ENCODE assay signal across 18 cellular contexts in genomic region chr2:28401-28975, GRCh38. TPM values are rescaled to one million over a fixed set of nuclear protein-coding genes. Genes with fewer than 3 reads are reported as not detected.
DNase-seq lines count a peak whose midpoint lies in the region; ATAC-seq, FAIRE-seq and TF ChIP-seq lines count a peak whose summit lies in the region.
"Had no signal": no experiment of that assay in that cellular context is flagged by ENCODE, and none has a peak within 500 bp of the region (broad histone marks: within the 10 kb centered on the region; RNA-seq: fewer than 3 reads in every experiment).

No MANE protein-coding gene starts in this region.

- no peak for FAIRE-seq in D721Med (lab: Jason Lieb, UNC)
- FAIRE-seq: G401.6, GM12878 had no signal

- DNase-seq in activated naive CD8-positive, alpha-beta T cell treated with anti-CD3 and anti-CD28 coated beads, Interleukin-2, amount 10 ng/mL, durations not matched to agents 7 days and 5 days = no peak
- no peak for DNase-seq in activated naive CD8-positive, alpha-beta T cell treated with anti-CD3 and anti-CD28 coated beads, Interleukin-2, amount 50 U/mL, for 24 hours
- no peak for DNase-seq in activated T-helper 1 cell treated with anti-CD3 and anti-CD28 coated beads, Interleukin-12 subunit alpha, Interleukin-12 subunit beta, Interleukin-2, Interleukin-4 antibody, amounts not matched to agents 30 ng/mL and 10 ng/mL and 1 ng/mL, durations not matched to agents 14 hours and 24 hours and 36 hours (ENCODE audit: low spot score)
- DNase-seq in D721Med (ENCODE audit: insufficient read length, low spot score) = no peak
- no peak for DNase-seq in NCI-H2107 treated with DMSO at 0.1 percent for 48 hours (lab: John Stamatoyannopoulos, UW; ENCODE audit: unreplicated experiment)
- no peak for DNase-seq in Right ventricle myocardium inferior (ENCODE audit: missing footprints)
- DNase-seq: ACHN; AML-193; CD4-positive, alpha-beta T cell; DMS79; KBM-7; NCI-H1092; NCI-H2081 treated with DMSO at 0.1 percent for 48 hours; NCI-H524 had no signal

- no peaks in the 10 kb centered on the region for H3K36me3 Mint-ChIP-seq in activated naive CD8-positive, alpha-beta T cell treated with anti-CD3 and anti-CD28 coated beads, Interleukin-2, amount 10 ng/mL, durations not matched to agents 7 days and 5 days
- H3K36me3 Mint-ChIP-seq in activated naive CD8-positive, alpha-beta T cell treated with anti-CD3 and anti-CD28 coated beads, Interleukin-2, amount 50 U/mL, for 24 hours (ENCODE audit: low read depth) = no peaks in the 10 kb centered on the region
- peaks cover 7% of the 10 kb centered on the region for H3K36me3 Mint-ChIP-seq in activated T-helper 1 cell treated with anti-CD3 and anti-CD28 coated beads, Interleukin-12 subunit alpha, Interleukin-12 subunit beta, Interleukin-2, Interleukin-4 antibody, amounts not matched to agents 30 ng/mL and 10 ng/mL and 1 ng/mL, durations not matched to agents 14 hours and 24 hours and 36 hours (ENCODE audit: low read depth)

- H3K4me1 Mint-ChIP-seq in activated naive CD8-positive, alpha-beta T cell treated with anti-CD3 and anti-CD28 coated beads, Interleukin-2, amount 10 ng/mL, durations not matched to agents 7 days and 5 days = peaks cover 26% of the 10 kb centered on the region
- H3K4me1 Mint-ChIP-seq in activated naive CD8-positive, alpha-beta T cell treated with anti-CD3 and anti-CD28 coated beads, Interleukin-2, amount 50 U/mL, for 24 hours = peaks cover 33% of the 10 kb centered on the region
- peaks cover 84% of the 10 kb centered on the region for H3K4me1 Mint-ChIP-seq in activated T-helper 1 cell treated with anti-CD3 and anti-CD28 coated beads, Interleukin-12 subunit alpha, Interleukin-12 subunit beta, Interleukin-2, Interleukin-4 antibody, amounts not matched to agents 30 ng/mL and 10 ng/mL and 1 ng/mL, durations not matched to agents 14 hours and 24 hours and 36 hours (ENCODE audit: low read depth)
- H3K4me1 Mint-ChIP-seq: GM23338 had no signal

- no peaks in the 10 kb centered on the region for H3K27me3 Mint-ChIP-seq in activated naive CD8-positive, alpha-beta T cell treated with anti-CD3 and anti-CD28 coated beads, Interleukin-2, amount 10 ng/mL, durations not matched to agents 7 days and 5 days
- H3K27me3 Mint-ChIP-seq in activated naive CD8-positive, alpha-beta T cell treated with anti-CD3 and anti-CD28 coated beads, Interleukin-2, amount 50 U/mL, for 24 hours = peaks cover 1% of the 10 kb centered on the region
- H3K27me3 Mint-ChIP-seq in activated T-helper 1 cell treated with anti-CD3 and anti-CD28 coated beads, Interleukin-12 subunit alpha, Interleukin-12 subunit beta, Interleukin-2, Interleukin-4 antibody, amounts not matched to agents 30 ng/mL and 10 ng/mL and 1 ng/mL, durations not matched to agents 14 hours and 24 hours and 36 hours (ENCODE audit: insufficient read depth) = no peaks in the 10 kb centered on the region
- H3K27me3 Mint-ChIP-seq: CD4-positive, alpha-beta T cell had no signal

- POLR2A ChIA-PET in activated naive CD8-positive, alpha-beta T cell treated with anti-CD3 and anti-CD28 coated beads, Interleukin-2, amount 10 ng/mL, durations not matched to agents 7 days and 5 days (lab: Charles Lee) = no interaction called here

- peak overlapping the region; percentile 73 for H3K27ac ChIP-seq in KOPT-K1 (ENCODE audit: low read depth, low read length, poor library complexity, severe bottlenecking)

- no peaks in the 10 kb centered on the region for H3K36me3 ChIP-seq in KOPT-K1 (ENCODE audit: insufficient read depth, low read length)

- no peaks in the 10 kb centered on the region for H3K9me3 ChIP-seq in KOPT-K1 (ENCODE audit: insufficient read depth, low read length, poor library complexity, severe bottlenecking)

- H3K27ac Mint-ChIP-seq in activated naive CD8-positive, alpha-beta T cell treated with anti-CD3 and anti-CD28 coated beads, Interleukin-2, amount 10 ng/mL, durations not matched to agents 7 days and 5 days = peak overlapping the region; percentile 63
- H3K27ac Mint-ChIP-seq in activated naive CD8-positive, alpha-beta T cell treated with anti-CD3 and anti-CD28 coated beads, Interleukin-2, amount 50 U/mL, for 24 hours = no peak overlapping the region
- peak overlapping the region; percentile 55 for H3K27ac Mint-ChIP-seq in activated T-helper 1 cell treated with anti-CD3 and anti-CD28 coated beads, Interleukin-12 subunit alpha, Interleukin-12 subunit beta, Interleukin-2, Interleukin-4 antibody, amounts not matched to agents 30 ng/mL and 10 ng/mL and 1 ng/mL, durations not matched to agents 14 hours and 24 hours and 36 hours
- H3K27ac Mint-ChIP-seq: CD4-positive, alpha-beta T cell; GM23338 had no signal

- peak; percentile 30 for ATAC-seq in activated naive CD8-positive, alpha-beta T cell treated with anti-CD3 and anti-CD28 coated beads, Interleukin-2, amount 10 ng/mL, durations not matched to agents 7 days and 5 days (ENCODE audit: low read depth)
- no peak for ATAC-seq in activated naive CD8-positive, alpha-beta T cell treated with anti-CD3 and anti-CD28 coated beads, Interleukin-2, amount 50 U/mL, for 24 hours
- ATAC-seq in Right ventricle myocardium inferior = no peak
- ATAC-seq: GM12878, GM23338 had no signal

- H3K9me3 Mint-ChIP-seq in activated naive CD8-positive, alpha-beta T cell treated with anti-CD3 and anti-CD28 coated beads, Interleukin-2, amount 10 ng/mL, durations not matched to agents 7 days and 5 days = peaks cover 4% of the 10 kb centered on the region
- no peaks in the 10 kb centered on the region for H3K9me3 Mint-ChIP-seq in activated naive CD8-positive, alpha-beta T cell treated with anti-CD3 and anti-CD28 coated beads, Interleukin-2, amount 50 U/mL, for 24 hours
- peaks cover 3% of the 10 kb centered on the region for H3K9me3 Mint-ChIP-seq in activated T-helper 1 cell treated with anti-CD3 and anti-CD28 coated beads, Interleukin-12 subunit alpha, Interleukin-12 subunit beta, Interleukin-2, Interleukin-4 antibody, amounts not matched to agents 30 ng/mL and 10 ng/mL and 1 ng/mL, durations not matched to agents 14 hours and 24 hours and 36 hours
- H3K9me3 Mint-ChIP-seq: CD4-positive, alpha-beta T cell; GM23338 had no signal

- TF ChIP-seq CTCF in D721Med (IDR thresholded peaks at IDR 0.05; ENCODE audit: insufficient read depth, missing control alignments) = no peak

- intact Hi-C loops in activated T-helper 1 cell treated with anti-CD3 and anti-CD28 coated beads, Interleukin-12 subunit alpha, Interleukin-12 subunit beta, Interleukin-2, Interleukin-4 antibody, amounts not matched to agents 30 ng/mL and 10 ng/mL and 1 ng/mL, durations not matched to agents 14 hours and 24 hours and 36 hours (cut with micrococcal nuclease) = no loop called here
- intact Hi-C loops in Right ventricle myocardium inferior (cut with DNase I) = no loop called here

- peak overlapping the region; percentile 43 for H3K4me3 Mint-ChIP-seq in activated naive CD8-positive, alpha-beta T cell treated with anti-CD3 and anti-CD28 coated beads, Interleukin-2, amount 10 ng/mL, durations not matched to agents 7 days and 5 days
- no peak overlapping the region for H3K4me3 Mint-ChIP-seq in activated naive CD8-positive, alpha-beta T cell treated with anti-CD3 and anti-CD28 coated beads, Interleukin-2, amount 50 U/mL, for 24 hours
- no peak overlapping the region for H3K4me3 Mint-ChIP-seq in activated T-helper 1 cell treated with anti-CD3 and anti-CD28 coated beads, Interleukin-12 subunit alpha, Interleukin-12 subunit beta, Interleukin-2, Interleukin-4 antibody, amounts not matched to agents 30 ng/mL and 10 ng/mL and 1 ng/mL, durations not matched to agents 14 hours and 24 hours and 36 hours
- H3K4me3 Mint-ChIP-seq: CD4-positive, alpha-beta T cell; GM23338 had no signal

RNA-seq across cellular contexts. Expression of gene FAM110C, which starts 17.8 kb away (rescaled TPM):
- total RNA-seq in activated naive CD8-positive, alpha-beta T cell treated with anti-CD3 and anti-CD28 coated beads, Interleukin-2, amount 10 ng/mL, durations not matched to agents 7 days and 5 days = under 1 TPM; 0.68 to 0.69 TPM
- 0.78 and 1.2 TPM in 2 replicates for total RNA-seq in activated T-helper 1 cell treated with anti-CD3 and anti-CD28 coated beads, Interleukin-12 subunit alpha, Interleukin-12 subunit beta, Interleukin-2, Interleukin-4 antibody, amounts not matched to agents 30 ng/mL and 10 ng/mL and 1 ng/mL, durations not matched to agents 14 hours and 24 hours and 36 hours
- total RNA-seq in Right ventricle myocardium inferior = 2.9 TPM
- total RNA-seq: GM12878 had no signal
